In genomic region chr7:102431617-102432298, GRCh38 we compare ENCODE assay signal across 8 cellular contexts. TPM values are rescaled to one million over a fixed set of nuclear protein-coding genes. Genes with fewer than 3 reads are reported as not detected.
DNase-seq lines count a peak whose midpoint lies in the region; ATAC-seq and TF ChIP-seq lines count a peak whose summit lies in the region.

No MANE protein-coding gene starts in this region.

- no peaks in the 10 kb centered on the region for H3K9me2 ChIP-seq in hepatocyte (replicated peaks; ENCODE audit: insufficient read depth)

- DNase-seq in cardiac muscle cell (ENCODE audit: low read depth in 1 of 2, low spot score in 1 of 2) (peak in 1 of 2 donors; percentile 19), right cardiac atrium (no peak), NCI-H446 treated with DMSO at 0.1 percent for 48 hours (lab: John Stamatoyannopoulos, UW) (peak; percentile 2), hepatocyte (ENCODE audit: low spot score) (peak; percentile 41)
- DNase-seq in activated T-cell treated with anti-CD3 and anti-CD28 coated beads, Interleukin-2, amount 50 U/mL, for 72 hours = peak; percentile 50 to 53
- peak; percentile 25 to 44 (median 38) for DNase-seq in stimulated activated CD4-positive, alpha-beta T cell treated with anti-CD3 and anti-CD28 coated beads, TNF-alpha, amount 100 ng/mL, for 4 hours (ENCODE audit: low read depth in 3 of 3)

- H3K4me3 ChIP-seq in cardiac muscle cell (no peak overlapping the region), right cardiac atrium (ENCODE audit: low read length) (no peak overlapping the region), hepatocyte (no peak overlapping the region)

- H3K4me2 ChIP-seq in hepatocyte = peak overlapping the region; percentile 98

- H3K9me3 ChIP-seq in cardiac muscle cell (ENCODE audit: low read depth) (no peaks in the 10 kb centered on the region), right cardiac atrium (ENCODE audit: control insufficient read depth, low read length) (no peaks in the 10 kb centered on the region), hepatocyte (ENCODE audit: low read depth) (no peaks in the 10 kb centered on the region)

- H2AFZ ChIP-seq in hepatocyte = no peak overlapping the region

- H3K27me3 ChIP-seq in cardiac muscle cell = no peaks in the 10 kb centered on the region
- H3K27me3 ChIP-seq in right cardiac atrium (ENCODE audit: control insufficient read depth, insufficient read depth) = no peaks in the 10 kb centered on the region
- no peaks in the 10 kb centered on the region for H3K27me3 ChIP-seq in hepatocyte

- no peaks in the 10 kb centered on the region for H3K9me3 Mint-ChIP-seq in activated T-cell treated with anti-CD3 and anti-CD28 coated beads, Interleukin-2, amount 50 U/mL, for 72 hours

- peaks cover 4% of the 10 kb centered on the region for H3K4me1 ChIP-seq in cardiac muscle cell (ENCODE audit: low read depth)
- peaks cover 2% of the 10 kb centered on the region for H3K4me1 ChIP-seq in right cardiac atrium (ENCODE audit: control insufficient read depth, insufficient read depth, low read length)
- peaks cover 6% of the 10 kb centered on the region for H3K4me1 ChIP-seq in hepatocyte (ENCODE audit: insufficient read depth)

- H3K36me3 Mint-ChIP-seq in activated T-cell treated with anti-CD3 and anti-CD28 coated beads, Interleukin-2, amount 50 U/mL, for 72 hours (ENCODE audit: insufficient read depth in 2 of 2) = peaks cover 0 to 4% of the 10 kb centered on the region in 2 donors

- ATAC-seq in right cardiac atrium (no peak), HG03354 (IDR thresholded peaks at IDR 0.05; ENCODE audit: poor library complexity, severe bottlenecking, unreplicated experiment) (no peak), HG03571 (IDR thresholded peaks at IDR 0.05; ENCODE audit: unreplicated experiment) (no peak)
- ATAC-seq in activated T-cell treated with anti-CD3 and anti-CD28 coated beads, Interleukin-2, amount 50 U/mL, for 72 hours (replicated peaks in 1 of 2) = peak; percentile 23 to 27

- H3K36me3 ChIP-seq in cardiac muscle cell = no peaks in the 10 kb centered on the region
- no peaks in the 10 kb centered on the region for H3K36me3 ChIP-seq in hepatocyte (replicated peaks; ENCODE audit: insufficient read depth, low read depth)

- 44% methylated on average over 17 of the region's 17 CpGs for WGBS in right cardiac atrium
- 32% methylated on average over 17 of the region's 17 CpGs for WGBS in hepatocyte (ENCODE audit: low lambda C conversion rate, missing lambda C conversion rate)

- H3K4me3 Mint-ChIP-seq in activated T-cell treated with anti-CD3 and anti-CD28 coated beads, Interleukin-2, amount 50 U/mL, for 72 hours = peak overlapping the region; percentile 76 to 79

- H3K27me3 Mint-ChIP-seq in activated T-cell treated with anti-CD3 and anti-CD28 coated beads, Interleukin-2, amount 50 U/mL, for 72 hours (ENCODE audit: low read depth) = no peaks in the 10 kb centered on the region

- H3K4me1 Mint-ChIP-seq in activated T-cell treated with anti-CD3 and anti-CD28 coated beads, Interleukin-2, amount 50 U/mL, for 72 hours (ENCODE audit: low read depth) = peaks cover 63% of the 10 kb centered on the region

- peak overlapping the region; percentile 90 for H3K27ac Mint-ChIP-seq in activated T-cell treated with anti-CD3 and anti-CD28 coated beads, Interleukin-2, amount 50 U/mL, for 72 hours

- no peaks in the 10 kb centered on the region for H4K20me1 ChIP-seq in hepatocyte (ENCODE audit: insufficient read depth, poor library complexity, severe bottlenecking)

- intact Hi-C loops in right cardiac atrium (cut with DNase I) = no loop called here

- TF ChIP-seq CTCF in cardiac muscle cell (IDR thresholded peaks at IDR 0.05; ENCODE audit: low read depth, low read length) (no peak), hepatocyte (IDR thresholded peaks at IDR 0.05; ENCODE audit: poor library complexity) (no peak)

- peaks cover 9% of the 10 kb centered on the region for H3K79me2 ChIP-seq in hepatocyte

- peak overlapping the region; percentile 62 for H3K27ac ChIP-seq in cardiac muscle cell
- H3K27ac ChIP-seq in right cardiac atrium (ENCODE audit: low read length) = no peak overlapping the region
- H3K27ac ChIP-seq in hepatocyte = peak overlapping the region; percentile 75

RNA-seq across cellular contexts. Expression of gene ORAI2, which starts 1.6 kb away (rescaled TPM):
- total RNA-seq in cardiac muscle cell = 20.4 and 31.0 TPM in 2 replicates
- 23.0 and 25.5 TPM in 2 replicates for polyA plus RNA-seq in cardiac muscle cell
- 1 to 10 TPM; 3.6 to 7.4 (median 4.8) TPM for total RNA-seq in right cardiac atrium
- polyA plus RNA-seq in right cardiac atrium = 2.9 TPM
- 10 to 100 TPM; 37.8 to 42.2 TPM for total RNA-seq in activated T-cell treated with anti-CD3 and anti-CD28 coated beads, Interleukin-2, amount 50 U/mL, for 72 hours
- total RNA-seq in hepatocyte = 25.9 and 33.6 TPM in 2 replicates
- 32.3 and 41.9 TPM in 2 replicates for polyA plus RNA-seq in hepatocyte

RNA-seq across cellular contexts. Expression of gene ALKBH4, which starts 32.9 kb away (rescaled TPM):
- total RNA-seq in cardiac muscle cell = 31.8 and 82.4 TPM in 2 replicates
- polyA plus RNA-seq in cardiac muscle cell = 26.7 and 31.7 TPM in 2 replicates
- total RNA-seq in right cardiac atrium = 1 to 10 TPM; 7.6 to 9.2 (median 8.3) TPM
- polyA plus RNA-seq in right cardiac atrium = 7.3 TPM
- total RNA-seq in activated T-cell treated with anti-CD3 and anti-CD28 coated beads, Interleukin-2, amount 50 U/mL, for 72 hours = 10 to 100 TPM in 1 of 2 donors, 1 to 10 TPM in 1; 9.1 to 11.8 TPM
- total RNA-seq in hepatocyte = 10.1 and 13.3 TPM in 2 replicates
- 15.8 TPM in 2 replicates for polyA plus RNA-seq in hepatocyte

RNA-seq across cellular contexts. Expression of gene LRWD1, which starts 33.0 kb away (rescaled TPM):
- total RNA-seq in cardiac muscle cell (34.9 and 46.0 TPM in 2 replicates), right cardiac atrium (10 to 100 TPM in 3 of 4 donors, 1 to 10 TPM in 1; 9.7 to 14.2 (median 11.0) TPM), hepatocyte (16.0 and 19.0 TPM in 2 replicates)
- polyA plus RNA-seq in cardiac muscle cell (26.8 and 27.6 TPM in 2 replicates), right cardiac atrium (8.5 TPM), hepatocyte (17.8 and 18.3 TPM in 2 replicates)
- total RNA-seq in activated T-cell treated with anti-CD3 and anti-CD28 coated beads, Interleukin-2, amount 50 U/mL, for 72 hours = 10 to 100 TPM; 13.1 to 13.6 TPM

RNA-seq across cellular contexts. Expression of gene PRKRIP1, which starts 35.6 kb away (rescaled TPM):
- total RNA-seq in cardiac muscle cell = 46.9 and 60.1 TPM in 2 replicates
- polyA plus RNA-seq in cardiac muscle cell = 60.0 and 76.3 TPM in 2 replicates
- total RNA-seq in right cardiac atrium = 10 to 100 TPM; 14.6 to 20.5 (median 15.3) TPM
- polyA plus RNA-seq in right cardiac atrium = 17.7 TPM
- 10 to 100 TPM; 30.6 to 35.7 TPM for total RNA-seq in activated T-cell treated with anti-CD3 and anti-CD28 coated beads, Interleukin-2, amount 50 U/mL, for 72 hours
- 32.0 and 33.8 TPM in 2 replicates for total RNA-seq in hepatocyte
- 44.6 and 61.6 TPM in 2 replicates for polyA plus RNA-seq in hepatocyte

RNA-seq across cellular contexts. Expression of gene POLR2J, which starts 47.0 kb away (rescaled TPM):
- 31.8 and 65.3 TPM in 2 replicates for total RNA-seq in cardiac muscle cell
- polyA plus RNA-seq in cardiac muscle cell = 92.3 and 121 TPM in 2 replicates
- total RNA-seq in right cardiac atrium = 10 to 100 TPM; 51.0 to 63.0 (median 58.8) TPM
- 176 TPM for polyA plus RNA-seq in right cardiac atrium
- 10 to 100 TPM; 40.5 to 53.5 TPM for total RNA-seq in activated T-cell treated with anti-CD3 and anti-CD28 coated beads, Interleukin-2, amount 50 U/mL, for 72 hours
- total RNA-seq in hepatocyte = 16.3 and 22.4 TPM in 2 replicates
- polyA plus RNA-seq in hepatocyte = 77.4 and 83.2 TPM in 2 replicates

Comparison
In these comparisons a context has a peak if more than half of its experiments do, and no peak if none do; other contexts are left out.
1. DNase-seq: peak in NCI-H446 treated with DMSO at 0.1 percent for 48 hours (single experiment), activated T-cell treated with anti-CD3 and anti-CD28 coated beads, Interleukin-2, amount 50 U/mL, for 72 hours (2 of 2), hepatocyte (single experiment) and stimulated activated CD4-positive, alpha-beta T cell treated with anti-CD3 and anti-CD28 coated beads, TNF-alpha, amount 100 ng/mL, for 4 hours (3 of 3); none in right cardiac atrium (0 of 3).
2. ATAC-seq: peak in activated T-cell treated with anti-CD3 and anti-CD28 coated beads, Interleukin-2, amount 50 U/mL, for 72 hours (2 of 2); none in right cardiac atrium (0 of 2), HG03354 (single experiment) and HG03571 (single experiment).